In genomic region chrX:118420462-118420861, GRCh38 we compare ENCODE assay signal across 1 cellular context.
TF ChIP-seq lines count a peak whose summit lies in the region.

No MANE protein-coding gene starts in this region.

TF ChIP-seq in IMR-90, 13 proteins besides CTCF, POLR2A, EP300 and RAD21 (continued from another document):
- TF ChIP-seq CEBPB (IDR thresholded peaks at IDR 0.05; ENCODE audit: low read depth, low read length) = peak; percentile 52
- TF ChIP-seq, protein P1, sequence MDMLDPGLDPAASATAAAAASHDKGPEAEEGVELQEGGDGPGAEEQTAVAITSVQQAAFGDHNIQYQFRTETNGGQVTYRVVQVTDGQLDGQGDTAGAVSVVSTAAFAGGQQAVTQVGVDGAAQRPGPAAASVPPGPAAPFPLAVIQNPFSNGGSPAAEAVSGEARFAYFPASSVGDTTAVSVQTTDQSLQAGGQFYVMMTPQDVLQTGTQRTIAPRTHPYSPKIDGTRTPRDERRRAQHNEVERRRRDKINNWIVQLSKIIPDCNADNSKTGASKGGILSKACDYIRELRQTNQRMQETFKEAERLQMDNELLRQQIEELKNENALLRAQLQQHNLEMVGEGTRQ (IDR thresholded peaks at IDR 0.05; ENCODE audit: low read depth, low read length) = no peak
